8 cellular contexts compared by ENCODE assay signal in genomic region chr2:191020221-191020741, GRCh38. TPM values are rescaled to one million over a fixed set of nuclear protein-coding genes. Genes with fewer than 3 reads are reported as not detected.
A peak's percentile ranks its signal among the peaks of the same experiment; 100 is the strongest.
DNase-seq lines count a peak whose midpoint lies in the region; ATAC-seq and TF ChIP-seq lines count a peak whose summit lies in the region.

No MANE protein-coding gene starts in this region.

- H3K9me3 ChIP-seq in SJSA1 (replicated peaks) (no peaks in the 10 kb centered on the region; the same call in 1 of the 2 replicates), osteoblast (ENCODE audit: low read depth, low read length) (no peaks in the 10 kb centered on the region), thoracic aorta (no peaks in the 10 kb centered on the region)

- no peaks in the 10 kb centered on the region for H3K36me3 Mint-ChIP-seq in HFFc6 (ENCODE audit: low read depth)
- peaks cover 13% of the 10 kb centered on the region for H3K36me3 Mint-ChIP-seq in activated naive CD4-positive, alpha-beta T cell treated with anti-CD3 and anti-CD28 coated beads, Interleukin-2, amount 10 ng/mL, durations not matched to agents 7 days and 5 days

- peak; percentile 98 for ATAC-seq in thoracic aorta (ENCODE audit: insufficient number of reproducible peaks, low FRiP score, low read depth)

- no peaks in the 10 kb centered on the region for H3K27me3 ChIP-seq in GM06990 (replicated peaks; ENCODE audit: control insufficient read depth, insufficient read depth, low read length)
- no peaks in the 10 kb centered on the region for H3K27me3 ChIP-seq in SJSA1 (replicated peaks)
- no peaks in the 10 kb centered on the region for H3K27me3 ChIP-seq in osteoblast (ENCODE audit: insufficient read depth, low read length)
- no peaks in the 10 kb centered on the region for H3K27me3 ChIP-seq in thoracic aorta (replicated peaks; ENCODE audit: insufficient read depth)

- H3K4me3 ChIP-seq in GM06990 (replicated peaks; ENCODE audit: low read depth, low read length) (peak overlapping the region; percentile 65), SJSA1 (peak overlapping the region; percentile 56), osteoblast (ENCODE audit: insufficient read depth, low read length) (peak overlapping the region; percentile 83), thoracic aorta (peak overlapping the region; percentile 83)

- no peaks in the 10 kb centered on the region for H3K79me2 ChIP-seq in osteoblast (ENCODE audit: insufficient read depth, low read length)

- peak overlapping the region; percentile 98 for H3K27ac ChIP-seq in SJSA1
- H3K27ac ChIP-seq in osteoblast (ENCODE audit: low read depth, low read length) = peak overlapping the region; percentile 100
- peak overlapping the region; percentile 92 to 94 for H3K27ac ChIP-seq in thoracic aorta

- H3K4me1 ChIP-seq in SJSA1 (replicated peaks) (peaks cover 38% of the 10 kb centered on the region), osteoblast (ENCODE audit: insufficient read depth, low read length) (peaks cover 24% of the 10 kb centered on the region), thoracic aorta (ENCODE audit: control insufficient read depth in 1 of 2, low read depth in 2 of 2) (peaks cover 5 to 8% of the 10 kb centered on the region in 2 donors)

- no peak overlapping the region for H3K4me3 Mint-ChIP-seq in HFFc6
- no peak overlapping the region for H3K4me3 Mint-ChIP-seq in activated naive CD4-positive, alpha-beta T cell treated with anti-CD3 and anti-CD28 coated beads, Interleukin-2, amount 10 ng/mL, durations not matched to agents 7 days and 5 days

- CTCF ChIA-PET in activated naive CD4-positive, alpha-beta T cell treated with anti-CD3 and anti-CD28 coated beads, Interleukin-2, amount 10 ng/mL, durations not matched to agents 7 days and 5 days (lab: Charles Lee) = interaction anchor here (1.1 to 1.6 kb wide), 2 partner anchors 9 to 135 kb away, joined by 4 to 7 read pairs; no protein-coding TSS in a partner anchor

- H3K27me3 Mint-ChIP-seq in HFFc6 (ENCODE audit: insufficient read depth) = no peaks in the 10 kb centered on the region
- H3K27me3 Mint-ChIP-seq in activated naive CD4-positive, alpha-beta T cell treated with anti-CD3 and anti-CD28 coated beads, Interleukin-2, amount 10 ng/mL, durations not matched to agents 7 days and 5 days = peaks cover 4% of the 10 kb centered on the region

- H3K27ac Mint-ChIP-seq in HFFc6 = no peak overlapping the region
- H3K27ac Mint-ChIP-seq in activated naive CD4-positive, alpha-beta T cell treated with anti-CD3 and anti-CD28 coated beads, Interleukin-2, amount 10 ng/mL, durations not matched to agents 7 days and 5 days = no peak overlapping the region

- no peaks in the 10 kb centered on the region for H3K9me3 Mint-ChIP-seq in HFFc6
- H3K9me3 Mint-ChIP-seq in activated naive CD4-positive, alpha-beta T cell treated with anti-CD3 and anti-CD28 coated beads, Interleukin-2, amount 10 ng/mL, durations not matched to agents 7 days and 5 days = peaks cover 9% of the 10 kb centered on the region

- H2AFZ ChIP-seq in osteoblast (ENCODE audit: low read length) = peak overlapping the region; percentile 58

- H4K20me1 ChIP-seq in osteoblast (ENCODE audit: insufficient read depth, low read length) = no peaks in the 10 kb centered on the region

- peaks cover 12% of the 10 kb centered on the region; the same call in 1 of the 2 replicates for H3K4me1 Mint-ChIP-seq in HFFc6 (ENCODE audit: low read depth)
- H3K4me1 Mint-ChIP-seq in activated naive CD4-positive, alpha-beta T cell treated with anti-CD3 and anti-CD28 coated beads, Interleukin-2, amount 10 ng/mL, durations not matched to agents 7 days and 5 days = peaks cover 36% of the 10 kb centered on the region

- TF ChIP-seq CTCF in GM06990 (IDR thresholded peaks at IDR 0.05; ENCODE audit: insufficient read depth, low read length, poor library complexity, severe bottlenecking) = no peak
- TF ChIP-seq CTCF in HFFc6 (IDR thresholded peaks at IDR 0.05) = no peak
- TF ChIP-seq CTCF in osteoblast (IDR thresholded peaks at IDR 0.05; ENCODE audit: extremely low read depth, low read depth, low read length) = no peak
- TF ChIP-seq CTCF in thoracic aorta (IDR thresholded peaks at IDR 0.05) = peak; percentile 40

- DNase-seq in GM06990 (ENCODE audit: extremely low read depth, insufficient read length) (peak; percentile 100), HFFc6 (peak; percentile 94), NAMALWA (ENCODE audit: low spot score) (peak; percentile 93), SJSA1 (ENCODE audit: low read depth in 1 of 2, low spot score in 2 of 2) (peak; percentile 95 to 97), glomerular visceral epithelial cell (ENCODE audit: extremely low spot score) (peak; percentile 99), osteoblast (ENCODE audit: insufficient read length, low spot score, missing footprints) (peak; percentile 97), thoracic aorta (ENCODE audit: low spot score) (peak; percentile 63)
- peak; percentile 93 for DNase-seq in activated naive CD4-positive, alpha-beta T cell treated with anti-CD3 and anti-CD28 coated beads, Interleukin-2, amount 10 ng/mL, durations not matched to agents 7 days and 5 days

- H3K4me2 ChIP-seq in osteoblast (ENCODE audit: insufficient read depth, low read length) = peak overlapping the region; percentile 99

- H3K36me3 ChIP-seq in GM06990 (ENCODE audit: control insufficient read depth, insufficient read depth, low read length) = no peaks in the 10 kb centered on the region
- H3K36me3 ChIP-seq in SJSA1 = no peaks in the 10 kb centered on the region
- no peaks in the 10 kb centered on the region for H3K36me3 ChIP-seq in osteoblast (ENCODE audit: insufficient read depth, low read length)
- H3K36me3 ChIP-seq in thoracic aorta = no peaks in the 10 kb centered on the region

RNA-seq across cellular contexts. Expression of gene STAT1, which starts 6.3 kb away (rescaled TPM):
- total RNA-seq in HFFc6 (2021; fragmentation: NEBNext Ultra II Directional; extraction: Animal tissue kit (Norgen Biotek cat#: 25700)) = 100 to 1,000 TPM in 4 of 6 experiments, 10 to 100 TPM in 2; 91.6 to 154 (median 138) TPM
- 89.5 and 108 TPM in 2 replicates for total RNA-seq in SJSA1 (2014; rRNA removed; shearing (Covaris generic))
- 447 and 530 TPM in 2 replicates for total RNA-seq in osteoblast
- total RNA-seq in thoracic aorta = 10 to 100 TPM; 67.4 to 82.6 TPM

Comparison
In these comparisons a context has a peak if more than half of its experiments do, and no peak if none do; other contexts are left out.
1. Peak in every context shown above with its lines: DNase-seq, ATAC-seq, H3K4me3 ChIP-seq and H3K27ac ChIP-seq.